ENCODE assay signal across 9 cellular contexts in the genomic region with DNA sequence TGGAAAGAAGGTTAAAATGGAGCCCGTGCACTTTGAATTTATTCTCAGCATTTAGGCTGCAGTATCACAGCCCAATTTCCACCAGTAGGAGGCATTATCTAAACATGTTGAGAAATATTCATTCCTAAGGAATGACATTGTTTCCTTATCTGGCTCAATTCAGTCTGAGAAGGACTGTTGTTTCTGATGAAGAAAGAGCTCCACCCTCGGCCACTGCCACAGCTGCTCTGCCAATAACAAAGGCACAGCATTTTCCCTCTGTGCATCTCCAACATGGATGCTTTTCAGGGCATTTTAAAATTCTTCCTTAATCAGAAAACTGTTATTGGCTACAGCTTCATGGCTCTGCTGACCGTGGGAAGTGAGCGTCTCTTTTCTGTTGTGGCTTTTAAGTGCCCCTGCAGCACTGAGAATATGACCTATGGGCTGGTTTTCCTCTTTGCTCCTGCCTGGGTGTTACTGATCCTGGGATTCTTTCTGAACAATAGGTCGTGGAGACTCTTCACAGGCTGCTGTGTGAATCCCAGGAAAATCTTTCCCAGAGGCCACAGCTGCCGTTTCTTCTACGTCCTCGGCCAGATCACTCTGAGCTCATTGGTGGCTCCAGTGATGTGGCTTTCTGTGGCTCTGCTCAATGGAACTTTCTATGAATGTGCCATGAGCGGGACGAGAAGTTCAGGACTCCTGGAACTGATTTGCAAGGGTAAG. TPM values are rescaled to one million over a fixed set of nuclear protein-coding genes. Genes with fewer than 3 reads are reported as not detected.
DNase-seq lines count a peak whose midpoint lies in the region; ATAC-seq and TF ChIP-seq lines count a peak whose summit lies in the region.
"Had no signal": no experiment of that assay in that cellular context is flagged by ENCODE, and none has a peak within 500 bp of the region (broad histone marks: within the 10 kb centered on the region; RNA-seq: fewer than 3 reads in every experiment).

A gene with protein sequence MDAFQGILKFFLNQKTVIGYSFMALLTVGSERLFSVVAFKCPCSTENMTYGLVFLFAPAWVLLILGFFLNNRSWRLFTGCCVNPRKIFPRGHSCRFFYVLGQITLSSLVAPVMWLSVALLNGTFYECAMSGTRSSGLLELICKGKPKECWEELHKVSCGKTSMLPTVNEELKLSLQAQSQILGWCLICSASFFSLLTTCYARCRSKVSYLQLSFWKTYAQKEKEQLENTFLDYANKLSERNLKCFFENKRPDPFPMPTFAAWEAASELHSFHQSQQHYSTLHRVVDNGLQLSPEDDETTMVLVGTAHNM (plus strand): TSS at position 216 of the 708 bp plus-strand sequence. CDS start 58 bp downstream, at position 274.

- TF ChIP-seq CTCF in lower lobe of right lung (IDR thresholded peaks at IDR 0.05) = peak; percentile 65

- DNase-seq in DMS 273 treated with DMSO at 0.1 percent for 48 hours (lab: John Stamatoyannopoulos, UW) (peak; percentile 4), MG63 (peak; percentile 50), lower lobe of right lung (no peak)
- no peak for DNase-seq in stimulated activated naive CD8-positive, alpha-beta T cell treated with anti-CD3 and anti-CD28 coated beads, Interleukin-15, Interleukin-2, amounts not matched to agents 100 U/mL and 50 U/mL, for 24 hours

- H3K4me3 ChIP-seq in MG63 = peak within 1 kb of the TSS; percentile 15
- H3K4me3 ChIP-seq in lower lobe of right lung = peak within 1 kb of the TSS; percentile 45
- H3K4me3 ChIP-seq in urinary bladder (ENCODE audit: low read depth, low read length) = peak within 1 kb of the TSS; percentile 23

- WGBS in urinary bladder = 16% methylated on average over 10 of the region's 10 CpGs

- peaks cover 16% of the 10 kb centered on the region for H3K4me1 ChIP-seq in lower lobe of right lung
- H3K4me1 ChIP-seq in urinary bladder (ENCODE audit: insufficient read depth) = no peaks in the 10 kb centered on the region

- H3K36me3 ChIP-seq in MG63 = no peaks in the 10 kb centered on the region
- H3K36me3 ChIP-seq in lower lobe of right lung = peaks cover 6% of the 10 kb centered on the region
- H3K36me3 ChIP-seq in urinary bladder (ENCODE audit: insufficient read depth) = no peaks in the 10 kb centered on the region
- H3K36me3 ChIP-seq: neutrophil had no signal

- intact Hi-C loops in lower lobe of right lung (cut with DNase I) = no loop called here

- H3K27ac ChIP-seq in cingulate gyrus (ENCODE audit: low read depth, low read length) (peak within 1 kb of the TSS; percentile 5), lower lobe of right lung (peak within 1 kb of the TSS; percentile 77), urinary bladder (ENCODE audit: low read depth) (peak within 1 kb of the TSS; percentile 40)
- H3K27ac ChIP-seq: neutrophil had no signal

- H3K9me3 ChIP-seq in MG63 (peaks cover 2% of the 10 kb centered on the region; the same call in 1 of the 2 replicates), lower lobe of right lung (no peaks in the 10 kb centered on the region)
- H3K9me3 ChIP-seq: neutrophil had no signal

- H3K27me3 ChIP-seq in MG63 = no peaks in the 10 kb centered on the region
- no peaks in the 10 kb centered on the region for H3K27me3 ChIP-seq in lower lobe of right lung (ENCODE audit: low read depth)
- H3K27me3 ChIP-seq: neutrophil had no signal

- peak; percentile 76 to 86 for ATAC-seq in lower lobe of right lung
- no peak for ATAC-seq in HG02884 (IDR thresholded peaks at IDR 0.05; ENCODE audit: unreplicated experiment)
- no peak for ATAC-seq in stimulated activated naive CD8-positive, alpha-beta T cell treated with anti-CD3 and anti-CD28 coated beads, Interleukin-15, Interleukin-2, amounts not matched to agents 100 U/mL and 50 U/mL, for 24 hours
- ATAC-seq in HG03342 (IDR thresholded peaks at IDR 0.05; ENCODE audit: unreplicated experiment) = no peak

RNA-seq across cellular contexts. Expression of the gene that starts here (rescaled TPM):
- total RNA-seq in MG63 (2014; rRNA removed; shearing (Covaris generic); ENCODE audit: low replicate concordance) = 0.49 and 0.81 TPM in 2 replicates
- total RNA-seq in lower lobe of right lung = 1.9 TPM
- total RNA-seq in urinary bladder = 8.6 TPM
- polyA plus RNA-seq in urinary bladder = 1.7 TPM

Comparison
In these comparisons a context has a peak if more than half of its experiments do, and no peak if none do; other contexts are left out.
1. Peak in DNase-seq and H3K4me3 ChIP-seq in MG63; RNA of the gene not detected or under 1 TPM.
2. H3K27ac ChIP-seq: peak in every context shown above with its lines; median percentile 77 in lower lobe of right lung; 40 in urinary bladder; 5 in cingulate gyrus.
3. ATAC-seq: peak in lower lobe of right lung (2 of 2); none in HG02884 (single experiment), stimulated activated naive CD8-positive, alpha-beta T cell treated with anti-CD3 and anti-CD28 coated beads, Interleukin-15, Interleukin-2, amounts not matched to agents 100 U/mL and 50 U/mL, for 24 hours (single experiment) and HG03342 (single experiment).
4. Peak in every context shown above with its lines, with median percentiles within 50 percentile points of each other: H3K4me3 ChIP-seq.